12 cellular contexts compared by ENCODE assay signal in genomic region chr1:241638091-241638682, GRCh38. TPM values are rescaled to one million over a fixed set of nuclear protein-coding genes. Genes with fewer than 3 reads are reported as not detected.
A peak's percentile ranks its signal among the peaks of the same experiment; 100 is the strongest.
DNase-seq lines count a peak whose midpoint lies in the region; ATAC-seq and TF ChIP-seq lines count a peak whose summit lies in the region.
"Had no signal": no experiment of that assay in that cellular context is flagged by ENCODE, and none has a peak within 500 bp of the region (broad histone marks: within the 10 kb centered on the region; RNA-seq: fewer than 3 reads in every experiment).

No MANE protein-coding gene starts in this region.

- H3K36me3 ChIP-seq in breast epithelium = no peaks in the 10 kb centered on the region

- intact Hi-C loops in MCF 10A (cut with micrococcal nuclease) = loop anchor here (2.0 kb wide), 1 partner anchor 111 kb away; no protein-coding TSS in a partner anchor
- intact Hi-C loops in breast epithelium (cut with DNase I; ENCODE audit: low total_unique reads) = no loop called here

- BruUV-seq in MCF 10A (replicated peaks; lab: Mats Ljungman, UMichigan) = no TSS peak

- H3K9me3 ChIP-seq in breast epithelium = no peaks in the 10 kb centered on the region
- no peaks in the 10 kb centered on the region for H3K9me3 ChIP-seq in iPS-18c (ENCODE audit: control insufficient read depth, insufficient read depth, low read length)

- DNase-seq in MCF 10A (ENCODE audit: unreplicated experiment) (peak; percentile 31), breast epithelium (ENCODE audit: low spot score in 2 of 2) (no peak), type B pancreatic cell (ENCODE audit: extremely low spot score, unreplicated experiment) (no peak), NCI-H2227 (lab: John Stamatoyannopoulos, UW; ENCODE audit: unreplicated experiment) (no peak), anterior cingulate cortex (lab: John Stamatoyannopoulos, UW) (no peak)
- no peak for DNase-seq in activated CD8-positive, alpha-beta T cell treated with anti-CD3 and anti-CD28 coated beads, Interleukin-2, amount 10 ng/mL, durations not matched to agents 7 days and 5 days
- DNase-seq: activated CD8-positive, alpha-beta memory T cell treated with anti-CD3 and anti-CD28 coated beads for 24 hours; COR-L47; NCI-H510A treated with DMSO at 0.1 percent for 48 hours; occipital lobe had no signal

- H3K36me3 Mint-ChIP-seq in MCF 10A (ENCODE audit: insufficient read depth, unreplicated experiment) = peaks cover 57% of the 10 kb centered on the region
- peaks cover 42% of the 10 kb centered on the region for H3K36me3 Mint-ChIP-seq in activated CD8-positive, alpha-beta T cell treated with anti-CD3 and anti-CD28 coated beads, Interleukin-2, amount 10 ng/mL, durations not matched to agents 7 days and 5 days (ENCODE audit: low read depth)
- peaks cover 34% of the 10 kb centered on the region for H3K36me3 Mint-ChIP-seq in type B pancreatic cell

- H3K4me1 Mint-ChIP-seq in MCF 10A (ENCODE audit: insufficient read depth, unreplicated experiment) (peaks cover 69% of the 10 kb centered on the region), type B pancreatic cell (ENCODE audit: unreplicated experiment) (peaks cover 25% of the 10 kb centered on the region)
- H3K4me1 Mint-ChIP-seq in activated CD8-positive, alpha-beta T cell treated with anti-CD3 and anti-CD28 coated beads, Interleukin-2, amount 10 ng/mL, durations not matched to agents 7 days and 5 days (ENCODE audit: low read depth) = peaks cover 41% of the 10 kb centered on the region

- TF ChIP-seq POLR2A in breast epithelium (IDR thresholded peaks at IDR 0.05) = no peak

- POLR2A ChIA-PET in MCF 10A (lab: Yijun Ruan, JAX) = interaction anchor here (0.6 to 4.4 kb wide), 41 partner anchors 8 to 209 kb away, joined by 3 to 50 read pairs (median 5); partner anchors contain the start of genes EXO1, FH and KMO
- POLR2A ChIA-PET in activated CD8-positive, alpha-beta T cell treated with anti-CD3 and anti-CD28 coated beads, Interleukin-2, amount 10 ng/mL, durations not matched to agents 7 days and 5 days (lab: Charles Lee) = no interaction called here

- H3K27me3 ChIP-seq in breast epithelium = no peaks in the 10 kb centered on the region

- H3K27me3 Mint-ChIP-seq in MCF 10A (ENCODE audit: insufficient read depth, unreplicated experiment) = no peaks in the 10 kb centered on the region
- H3K27me3 Mint-ChIP-seq in activated CD8-positive, alpha-beta T cell treated with anti-CD3 and anti-CD28 coated beads, Interleukin-2, amount 10 ng/mL, durations not matched to agents 7 days and 5 days (ENCODE audit: low read depth) = no peaks in the 10 kb centered on the region
- no peaks in the 10 kb centered on the region for H3K27me3 Mint-ChIP-seq in type B pancreatic cell

- ATAC-seq in activated CD8-positive, alpha-beta T cell treated with anti-CD3 and anti-CD28 coated beads, Interleukin-2, amount 10 ng/mL, durations not matched to agents 7 days and 5 days = no peak
- ATAC-seq in HG03175 (IDR thresholded peaks at IDR 0.05; ENCODE audit: unreplicated experiment) = no peak

- no peak for TF ChIP-seq CTCF in MCF 10A (IDR thresholded peaks at IDR 0.05; ENCODE audit: unreplicated experiment)
- TF ChIP-seq CTCF in breast epithelium (IDR thresholded peaks at IDR 0.05) = no peak
- no peak for TF ChIP-seq CTCF in type B pancreatic cell (conservative IDR thresholded peaks at IDR 0.05)

- H3K9me3 Mint-ChIP-seq in MCF 10A (ENCODE audit: unreplicated experiment) (peaks cover 8% of the 10 kb centered on the region), type B pancreatic cell (peaks cover 29% of the 10 kb centered on the region)
- H3K9me3 Mint-ChIP-seq in activated CD8-positive, alpha-beta T cell treated with anti-CD3 and anti-CD28 coated beads, Interleukin-2, amount 10 ng/mL, durations not matched to agents 7 days and 5 days (ENCODE audit: insufficient read depth) = no peaks in the 10 kb centered on the region

- no peaks in the 10 kb centered on the region for H3K4me1 ChIP-seq in breast epithelium

- peak overlapping the region; percentile 75 for H3K4me3 Mint-ChIP-seq in MCF 10A (ENCODE audit: unreplicated experiment)
- H3K4me3 Mint-ChIP-seq in activated CD8-positive, alpha-beta T cell treated with anti-CD3 and anti-CD28 coated beads, Interleukin-2, amount 10 ng/mL, durations not matched to agents 7 days and 5 days = peak overlapping the region; percentile 84
- H3K4me3 Mint-ChIP-seq in type B pancreatic cell = peak overlapping the region; percentile 90

- CTCF ChIA-PET in MCF 10A (lab: Yijun Ruan, JAX) = interaction anchor here (0.7 to 7.1 kb wide), 12 partner anchors 12 to 196 kb away, joined by 3 to 69 read pairs (median 4); partner anchors contain the start of gene KMO
- CTCF ChIA-PET in activated CD8-positive, alpha-beta T cell treated with anti-CD3 and anti-CD28 coated beads, Interleukin-2, amount 10 ng/mL, durations not matched to agents 7 days and 5 days (lab: Charles Lee) = interaction anchor here (0.8 to 1.2 kb wide), 2 partner anchors 11 to 26 kb away, joined by 3 to 5 read pairs; no protein-coding TSS in a partner anchor

- no peak overlapping the region for H3K27ac ChIP-seq in breast epithelium

- peak overlapping the region; percentile 100 for H3K27ac Mint-ChIP-seq in MCF 10A (ENCODE audit: low read depth, unreplicated experiment)
- H3K27ac Mint-ChIP-seq in activated CD8-positive, alpha-beta T cell treated with anti-CD3 and anti-CD28 coated beads, Interleukin-2, amount 10 ng/mL, durations not matched to agents 7 days and 5 days = no peak overlapping the region
- H3K27ac Mint-ChIP-seq in type B pancreatic cell = peak overlapping the region; percentile 83

- no peak overlapping the region for H3K4me3 ChIP-seq in breast epithelium
- H3K4me3 ChIP-seq in iPS-18c (ENCODE audit: insufficient read depth, low read depth, low read length) = peak overlapping the region; percentile 2; the same call in 1 of the 2 replicates

RNA-seq across cellular contexts. Expression of gene CHML, which starts 2.0 kb away (rescaled TPM):
- total RNA-seq in MCF 10A (2022) (33.7 and 33.8 TPM in 2 replicates), breast epithelium (1 to 10 TPM; 6.4 to 7.5 (median 7.2) TPM), type B pancreatic cell (ENCODE audit: low replicate concordance) (15.7 and 24.8 TPM in 2 replicates)
- total RNA-seq in activated CD8-positive, alpha-beta T cell treated with anti-CD3 and anti-CD28 coated beads, Interleukin-2, amount 10 ng/mL, durations not matched to agents 7 days and 5 days = 10 to 100 TPM; 18.2 to 18.7 TPM

RNA-seq across cellular contexts. Expression of gene OPN3, which starts 2.0 kb away (rescaled TPM):
- total RNA-seq in MCF 10A (2022) (45.6 and 56.1 TPM in 2 replicates), breast epithelium (10 to 100 TPM; 12.0 to 22.4 (median 16.1) TPM), type B pancreatic cell (ENCODE audit: low replicate concordance) (13.1 and 25.6 TPM in 2 replicates)
- 10 to 100 TPM; 15.2 to 15.9 TPM for total RNA-seq in activated CD8-positive, alpha-beta T cell treated with anti-CD3 and anti-CD28 coated beads, Interleukin-2, amount 10 ng/mL, durations not matched to agents 7 days and 5 days

RNA-seq across cellular contexts. Expression of gene WDR64, which starts 13.9 kb away (rescaled TPM):
- total RNA-seq in MCF 10A (2022) (not detected in 2 replicates), breast epithelium (not detected), type B pancreatic cell (ENCODE audit: low replicate concordance) (not detected in 2 replicates)
- total RNA-seq in activated CD8-positive, alpha-beta T cell treated with anti-CD3 and anti-CD28 coated beads, Interleukin-2, amount 10 ng/mL, durations not matched to agents 7 days and 5 days = under 1 TPM; 0.21 to 0.31 TPM
- total RNA-seq: occipital lobe had no signal
